1 cellular context compared by ENCODE assay signal in genomic region chr17:48002208-48002919, GRCh38.
TF ChIP-seq lines count a peak whose summit lies in the region.

No MANE protein-coding gene starts in this region.

TF ChIP-seq in GM12878, 131 proteins besides CTCF, POLR2A, EP300 and RAD21 (continues in another document):
- TF ChIP-seq RBBP5 (conservative IDR thresholded peaks at IDR 0.05) (no peak), GATAD2B (conservative IDR thresholded peaks at IDR 0.05; ENCODE audit: low read depth) (no peak), IRF3 (IDR thresholded peaks at IDR 0.05) (no peak), SRF (IDR thresholded peaks at IDR 0.05; ENCODE audit: low read depth in 2 of 2, low read length in 2 of 2) (0 out of 4 replicates have a peak, but pooled peaks of 1 of the 2 experiments have one; percentile 41), PML (IDR thresholded peaks at IDR 0.05; ENCODE audit: low read length) (no peak; the same call in 1 of the 2 replicates), LARP7 (IDR thresholded peaks at IDR 0.05) (no peak), FOXK2 (IDR thresholded peaks at IDR 0.05) (no peak), CHD4 (IDR thresholded peaks at IDR 0.05) (no peak), USF2 (IDR thresholded peaks at IDR 0.05; ENCODE audit: borderline replicate concordance, low read depth, low read length) (no peak), ATF7 (IDR thresholded peaks at IDR 0.05; ENCODE audit: low read depth) (peak; percentile 56; the same call in 1 of the 2 replicates), CBX5 (IDR thresholded peaks at IDR 0.05; ENCODE audit: low read depth) (no peak), ETV6 (conservative IDR thresholded peaks at IDR 0.05 in 1 of 2, IDR thresholded peaks at IDR 0.05 in 1 of 2; ENCODE audit: borderline replicate concordance in 1 of 2, low read depth in 1 of 2) (no peak), BRCA1 (IDR thresholded peaks at IDR 0.05; ENCODE audit: low read depth, low read length) (no peak), WRNIP1 (IDR thresholded peaks at IDR 0.05; ENCODE audit: borderline replicate concordance, low read depth, low read length) (no peak), CBX3 (IDR thresholded peaks at IDR 0.05; ENCODE audit: borderline replicate concordance, low read depth) (no peak), TBL1XR1 (IDR thresholded peaks at IDR 0.05; ENCODE audit: low read depth, low read length) (no peak), BHLHE40 (IDR thresholded peaks at IDR 0.05; ENCODE audit: borderline replicate concordance in 1 of 2, low read depth in 2 of 2, low read length in 1 of 2) (peak; percentile 26 to 30; a peak in 1 of 4 replicates), SUPT20H (IDR thresholded peaks at IDR 0.05; ENCODE audit: borderline replicate concordance, control insufficient read depth, low read depth, low read length) (no peak), E2F8 (IDR thresholded peaks at IDR 0.05; ENCODE audit: low read depth, partially characterized antibody) (no peak), BMI1 (IDR thresholded peaks at IDR 0.05; ENCODE audit: borderline replicate concordance) (no peak), ZNF24 (IDR thresholded peaks at IDR 0.05) (no peak), ZBTB4 (CRISPR knock-in tag; IDR thresholded peaks at IDR 0.05) (no peak), JUND (IDR thresholded peaks at IDR 0.05; ENCODE audit: low read depth, low read length) (no peak), RFX5 (IDR thresholded peaks at IDR 0.05; ENCODE audit: low read depth, low read length) (no peak), RCOR1 (conservative IDR thresholded peaks at IDR 0.05; ENCODE audit: low read depth, low read length) (no peak), MLLT1 (IDR thresholded peaks at IDR 0.05) (peak; percentile 59; the same call in 1 of the 2 replicates), CEBPZ (IDR thresholded peaks at IDR 0.05; ENCODE audit: low read depth, low read length) (no peak), IRF5 (IDR thresholded peaks at IDR 0.05; ENCODE audit: borderline replicate concordance) (peak; percentile 9; the same call in 1 of the 2 replicates), CREB1 (IDR thresholded peaks at IDR 0.05; ENCODE audit: low read depth) (peak; percentile 49; the same call in 1 of the 2 replicates), SMAD1 (IDR thresholded peaks at IDR 0.05; ENCODE audit: low read depth, partially characterized antibody) (no peak), JUNB (IDR thresholded peaks at IDR 0.05) (peak; percentile 78), ESRRA (IDR thresholded peaks at IDR 0.05; ENCODE audit: low read length) (no peak), POLR2AphosphoS2 (IDR thresholded peaks at IDR 0.05; ENCODE audit: low read depth, low read length) (no peak), SPI1 (IDR thresholded peaks at IDR 0.05; ENCODE audit: borderline replicate concordance, insufficient read depth, low read depth, low read length) (peak; percentile 34; the same call in 1 of the 2 replicates), CHD2 (IDR thresholded peaks at IDR 0.05; ENCODE audit: borderline replicate concordance, low read depth, low read length) (no peak; the same call in 1 of the 2 replicates), NFXL1 (IDR thresholded peaks at IDR 0.05; ENCODE audit: borderline replicate concordance) (no peak), PBX3 (IDR thresholded peaks at IDR 0.05; ENCODE audit: insufficient replicate concordance, low read depth, low read length) (no peak), SMC3 (IDR thresholded peaks at IDR 0.05; ENCODE audit: borderline replicate concordance, low read length) (no peak), GABPA (IDR thresholded peaks at IDR 0.05; ENCODE audit: low read depth) (no peak), ELK1 (IDR thresholded peaks at IDR 0.05; ENCODE audit: low read depth, low read length) (no peak), TARDBP (IDR thresholded peaks at IDR 0.05; ENCODE audit: borderline replicate concordance) (no peak), NR2C1 (IDR thresholded peaks at IDR 0.05) (no peak), MAX (IDR thresholded peaks at IDR 0.05; ENCODE audit: low read depth, low read length) (no peak), NFYA (IDR thresholded peaks at IDR 0.05; ENCODE audit: borderline replicate concordance, low read depth, low read length) (no peak), YBX1 (IDR thresholded peaks at IDR 0.05) (0 out of 2 replicates have a peak, but pooled peaks have one; percentile 27), PKNOX1 (IDR thresholded peaks at IDR 0.05) (no peak)
